10 cellular contexts compared by ENCODE assay signal in genomic region chr3:167941234-167941995, GRCh38.
DNase-seq lines count a peak whose midpoint lies in the region; ATAC-seq, FAIRE-seq and TF ChIP-seq lines count a peak whose summit lies in the region.
"Had no signal": no experiment of that assay in that cellular context is flagged by ENCODE, and none has a peak within 500 bp of the region (broad histone marks: within the 10 kb centered on the region; RNA-seq: fewer than 3 reads in every experiment).

No MANE protein-coding gene starts in this region.

- H2AFZ ChIP-seq in HCT116 (ENCODE audit: low read depth, low read length, poor library complexity, severe bottlenecking) (no peak overlapping the region), SK-N-SH (ENCODE audit: low read depth) (no peak overlapping the region)

- H3K79me2 ChIP-seq in HCT116 (ENCODE audit: insufficient read depth, low read length): no peaks in the 10 kb centered on the region
- H3K79me2 ChIP-seq in SK-N-SH (ENCODE audit: insufficient read depth): no peaks in the 10 kb centered on the region

- no TSS peak for BruUV-seq in HCT116 (replicated peaks; lab: Mats Ljungman, UMichigan)

- POLR2A ChIA-PET in HCT116 (lab: Charles Lee): no interaction called here
- POLR2A ChIA-PET in SK-N-SH (lab: Yijun Ruan, JAX): no interaction called here

- H3K27ac Mint-ChIP-seq in type B pancreatic cell: no peak overlapping the region

- 0 out of 4 replicates have a peak, but pooled peaks of 1 of the 2 experiments have one; percentile 35 for TF ChIP-seq EP300 in SK-N-SH (IDR thresholded peaks at IDR 0.05; ENCODE audit: borderline replicate concordance in 1 of 2, low read depth in 1 of 2, low read length in 1 of 2)

- DNase-seq in HCT116 (ENCODE audit: low read depth, low spot score) (no peak), SK-N-SH (no peak), foreskin melanocyte (peak; percentile 95), small intestine (peak; percentile 8), HuH-7 (ENCODE audit: low spot score) (no peak), type B pancreatic cell (ENCODE audit: extremely low spot score, unreplicated experiment) (no peak), BE2C (no peak)
- no peak for DNase-seq in activated CD8-positive, alpha-beta memory T cell treated with anti-CD3 and anti-CD28 coated beads, Interleukin-2, amount 50 U/mL, for 4 hours
- DNase-seq: activated T-cell treated with anti-CD3 and anti-CD28 coated beads for 4 hours, NCI-H1694 treated with DMSO at 0.1 percent for 48 hours had no signal

- peak; percentile 47 for ATAC-seq in HCT116

- TF ChIP-seq RAD21 in HCT116 (IDR thresholded peaks at IDR 0.05; ENCODE audit: low read depth): no peak
- no peak for TF ChIP-seq RAD21 in SK-N-SH (IDR thresholded peaks at IDR 0.05; ENCODE audit: low read length)

- no peak overlapping the region; the same call in 1 of the 2 replicates for H3K4me2 ChIP-seq in HCT116 (ENCODE audit: low read length)
- no peak overlapping the region for H3K4me2 ChIP-seq in SK-N-SH

- no peaks in the 10 kb centered on the region for H3K36me3 Mint-ChIP-seq in type B pancreatic cell

- TF ChIP-seq POLR2A in HCT116 (IDR thresholded peaks at IDR 0.05; ENCODE audit: borderline replicate concordance, extremely low read depth, insufficient read depth, insufficient read length): no peak

- TF ChIP-seq CTCF in HCT116 (IDR thresholded peaks at IDR 0.05 in 2 of 3, conservative IDR thresholded peaks at IDR 0.05 in 1 of 3; ENCODE audit: borderline replicate concordance in 1 of 3, insufficient read depth in 1 of 3, low read depth in 2 of 3, low read length in 2 of 3) (no peak), SK-N-SH (IDR thresholded peaks at IDR 0.05) (no peak), type B pancreatic cell (conservative IDR thresholded peaks at IDR 0.05) (no peak), BE2C (IDR thresholded peaks at IDR 0.05; ENCODE audit: low read depth, low read length) (no peak)

- no peaks in the 10 kb centered on the region for H3K9me3 Mint-ChIP-seq in type B pancreatic cell

- H3K36me3 ChIP-seq in HCT116 (ENCODE audit: control insufficient read depth in 1 of 2, insufficient read depth in 2 of 2, low read length in 2 of 2): no peaks in the 10 kb centered on the region
- H3K36me3 ChIP-seq in SK-N-SH (replicated peaks in 1 of 2; ENCODE audit: control insufficient read depth in 1 of 2, insufficient read depth in 2 of 2, low read length in 1 of 2): no peaks in the 10 kb centered on the region
- no peaks in the 10 kb centered on the region for H3K36me3 ChIP-seq in small intestine (ENCODE audit: control insufficient read depth in 2 of 2, insufficient read depth in 2 of 2, low read length in 2 of 2)
- no peaks in the 10 kb centered on the region for H3K36me3 ChIP-seq in BE2C

- WGBS in SK-N-SH (ENCODE audit: low lambda C conversion rate): 59% methylated on average over 7 of the region's 7 CpGs
- WGBS in small intestine, 3 donors: 43 to 70% (median 52%) methylated on average over 7 of the region's 7 CpGs

- H3K4me3 ChIP-seq in HCT116 (replicated peaks in 1 of 2; ENCODE audit: low read depth in 1 of 2, low read length in 2 of 2) (no peak overlapping the region), SK-N-SH (ENCODE audit: low read depth in 2 of 2, low read length in 1 of 2) (no peak overlapping the region), small intestine (ENCODE audit: low read depth in 1 of 2, low read length in 2 of 2) (no peak overlapping the region), BE2C (ENCODE audit: low read depth, low read length) (no peak overlapping the region)

- no peak overlapping the region for H3K9ac ChIP-seq in HCT116 (ENCODE audit: low read length)
- H3K9ac ChIP-seq in SK-N-SH: no peak overlapping the region

- H3F3A ChIP-seq in SK-N-SH (replicated peaks; ENCODE audit: insufficient read depth): no peaks in the 10 kb centered on the region

- H3K27me3 ChIP-seq in HCT116 (ENCODE audit: insufficient read depth, low read length) (no peaks in the 10 kb centered on the region), SK-N-SH (ENCODE audit: insufficient read depth) (no peaks in the 10 kb centered on the region), small intestine (ENCODE audit: control insufficient read depth in 2 of 2, insufficient read depth in 2 of 2, low read length in 2 of 2) (no peaks in the 10 kb centered on the region), BE2C (peaks cover 6% of the 10 kb centered on the region; the same call in 1 of the 2 replicates)

- CTCF ChIA-PET in HCT116 (lab: Charles Lee) (no interaction called here), SK-N-SH (lab: Yijun Ruan, JAX) (interaction anchor here (1.4 kb wide), 2 partner anchors 60 to 99 kb away, joined by 3 to 5 read pairs; no protein-coding TSS in a partner anchor)

- H3K9me2 ChIP-seq in HCT116 (ENCODE audit: insufficient read depth) (no peaks in the 10 kb centered on the region), SK-N-SH (no peaks in the 10 kb centered on the region)

- H4K20me1 ChIP-seq in HCT116 (ENCODE audit: insufficient read depth) (no peaks in the 10 kb centered on the region), SK-N-SH (ENCODE audit: insufficient read depth) (no peaks in the 10 kb centered on the region)

- H3K9me3 ChIP-seq in HCT116 (ENCODE audit: control insufficient read depth in 1 of 2, insufficient read depth in 1 of 2, low read depth in 1 of 2, low read length in 2 of 2): no peaks in the 10 kb centered on the region
- no peaks in the 10 kb centered on the region for H3K9me3 ChIP-seq in SK-N-SH
- no peaks in the 10 kb centered on the region for H3K9me3 ChIP-seq in small intestine (ENCODE audit: control insufficient read depth, low read depth)
- H3K9me3 ChIP-seq in BE2C: no peaks in the 10 kb centered on the region

- H3K4me3 Mint-ChIP-seq in type B pancreatic cell: no peak overlapping the region

- intact Hi-C loops in HCT116 (cut with micrococcal nuclease): no loop called here

- no peaks in the 10 kb centered on the region for H3K4me1 Mint-ChIP-seq in type B pancreatic cell (ENCODE audit: unreplicated experiment)

- RAD21 ChIA-PET in HCT116 (lab: Charles Lee; ENCODE audit: low non-redundant PET in 1 of 2, low total read pairs in 2 of 2, uncharacterized antibody in 2 of 2, unreplicated experiment in 2 of 2): no interaction called here

- H3K4me1 ChIP-seq in HCT116 (ENCODE audit: control insufficient read depth in 1 of 2, insufficient read depth in 2 of 2, low read length in 2 of 2) (no peaks in the 10 kb centered on the region; a peak in 1 of 4 replicates), SK-N-SH (ENCODE audit: control insufficient read depth in 1 of 2, insufficient read depth in 2 of 2, low read depth in 1 of 2, low read length in 1 of 2) (no peaks in the 10 kb centered on the region), small intestine (ENCODE audit: control insufficient read depth in 2 of 2, insufficient read depth in 1 of 2, low read depth in 1 of 2, low read length in 1 of 2) (no peaks in the 10 kb centered on the region), BE2C (no peaks in the 10 kb centered on the region)

- no peaks in the 10 kb centered on the region for H3K27me3 Mint-ChIP-seq in type B pancreatic cell

- no peak for FAIRE-seq in small intestine (lab: Jason Lieb, UNC)

- H3K27ac ChIP-seq in HCT116 (ENCODE audit: low read depth, low read length) (no peak overlapping the region), SK-N-SH (ENCODE audit: low read depth in 2 of 2, low read length in 1 of 2) (no peak overlapping the region), small intestine (ENCODE audit: low read depth in 1 of 2, low read length in 1 of 2) (no peak overlapping the region)

TF ChIP-seq in HCT116, 20 proteins besides CTCF, POLR2A, EP300 and RAD21:
- TF ChIP-seq CBX3 (IDR thresholded peaks at IDR 0.05; ENCODE audit: low read depth) (no peak), YY1 (IDR thresholded peaks at IDR 0.05; ENCODE audit: extremely low read depth, insufficient replicate concordance, low read depth, low read length) (no peak), SIN3A (IDR thresholded peaks at IDR 0.05; ENCODE audit: low read depth) (no peak), SP1 (IDR thresholded peaks at IDR 0.05; ENCODE audit: low read depth) (no peak), EGR1 (IDR thresholded peaks at IDR 0.05; ENCODE audit: low read depth) (no peak), POLR2AphosphoS5 (IDR thresholded peaks at IDR 0.05; ENCODE audit: low read depth, low read length) (no peak), CEBPB (IDR thresholded peaks at IDR 0.05; ENCODE audit: low read depth) (no peak), EZH2phosphoT487 (IDR thresholded peaks at IDR 0.05; ENCODE audit: borderline replicate concordance) (no peak)

TF ChIP-seq in SK-N-SH, 30 proteins besides CTCF, POLR2A, EP300 and RAD21:
- peak; percentile 37; the same call in 1 of the 2 replicates for TF ChIP-seq NFIC (IDR thresholded peaks at IDR 0.05; ENCODE audit: borderline replicate concordance)
- peak; percentile 68; the same call in 1 of the 2 replicates for TF ChIP-seq TCF12 (IDR thresholded peaks at IDR 0.05)
- peak; percentile 26 for TF ChIP-seq JUND (IDR thresholded peaks at IDR 0.05)
- no peak for TF ChIP-seq YY1 (IDR thresholded peaks at IDR 0.05; ENCODE audit: low read depth)
- TF ChIP-seq PBX3 (IDR thresholded peaks at IDR 0.05): peak; percentile 39; the same call in 1 of the 2 replicates

Comparison
In these comparisons a context has a peak if more than half of its experiments do, and no peak if none do; other contexts are left out.
1. DNase-seq: peak in foreskin melanocyte (single experiment) and small intestine (single experiment); none in HCT116 (single experiment), SK-N-SH (single experiment), activated CD8-positive, alpha-beta memory T cell treated with anti-CD3 and anti-CD28 coated beads, Interleukin-2, amount 50 U/mL, for 4 hours (single experiment), HuH-7 (single experiment), type B pancreatic cell (single experiment) and BE2C (single experiment).
2. Of the 11 proteins assayed by ChIP-seq in both SK-N-SH and HCT116: peak only in SK-N-SH: JUND; only in HCT116: none; in both: none; in neither: 10.